20 cellular contexts compared by ENCODE assay signal in genomic region chr1:178323067-178323466, GRCh38.
"Had no signal": no experiment of that assay in that cellular context is flagged by ENCODE, and none has a peak within 500 bp of the region (broad histone marks: within the 10 kb centered on the region; RNA-seq: fewer than 3 reads in every experiment).

No MANE protein-coding gene starts in this region.

- H3K27ac ChIP-seq: ascending aorta, brain microvascular endothelial cell, coronary artery, left lung, upper lobe of right lung had no signal

- H3K36me3 Mint-ChIP-seq: activated CD8-positive, alpha-beta memory T cell treated with anti-CD3 and anti-CD28 coated beads, Interleukin-2, amount 10 ng/mL, durations not matched to agents 7 days and 5 days; activated naive CD4-positive, alpha-beta T cell treated with anti-CD3 and anti-CD28 coated beads, Interleukin-2, amount 50 U/mL, for 72 hours had no signal

- ATAC-seq: activated CD8-positive, alpha-beta memory T cell treated with anti-CD3 and anti-CD28 coated beads, Interleukin-2, amount 10 ng/mL, durations not matched to agents 7 days and 5 days; activated CD8-positive, alpha-beta T cell treated with anti-CD3 and anti-CD28 coated beads for 36 hours; left lung; naive thymus-derived CD8-positive, alpha-beta T cell; upper lobe of right lung had no signal

- H3K27me3 ChIP-seq: ascending aorta, brain microvascular endothelial cell, left lung, sigmoid colon, upper lobe of right lung had no signal

- H3K4me1 Mint-ChIP-seq: activated CD8-positive, alpha-beta memory T cell treated with anti-CD3 and anti-CD28 coated beads, Interleukin-2, amount 10 ng/mL, durations not matched to agents 7 days and 5 days; naive thymus-derived CD8-positive, alpha-beta T cell had no signal

- DNase-seq: activated CD4-positive, alpha-beta T cell treated with anti-CD3 and anti-CD28 coated beads for 48 hours; activated CD4-positive, CD25-positive, alpha-beta regulatory T cell; activated CD8-positive, alpha-beta memory T cell treated with anti-CD3 and anti-CD28 coated beads, Interleukin-2, amount 10 ng/mL, durations not matched to agents 7 days and 5 days; activated CD8-positive, alpha-beta T cell treated with anti-CD3 and anti-CD28 coated beads for 36 hours; activated T-cell treated with anti-CD3 and anti-CD28 coated beads for 4 hours; brain microvascular endothelial cell; foreskin fibroblast; left lung; naive thymus-derived CD8-positive, alpha-beta T cell; retina; sigmoid colon; stimulated activated CD4-positive, alpha-beta T cell treated with anti-CD3 and anti-CD28 coated beads, Interleukin-4, amount 100 ng/mL, for 1 hour; stimulated activated naive CD4-positive, alpha-beta T cell treated with Interleukin-2 at 50 U/mL for 16 hours; T1000; upper lobe of right lung had no signal

- H3K36me3 ChIP-seq: ascending aorta, brain microvascular endothelial cell, left lung, sigmoid colon, upper lobe of right lung had no signal

- H3K4me1 ChIP-seq: ascending aorta, left lung, upper lobe of right lung had no signal

- H3K4me3 Mint-ChIP-seq: activated CD8-positive, alpha-beta memory T cell treated with anti-CD3 and anti-CD28 coated beads, Interleukin-2, amount 10 ng/mL, durations not matched to agents 7 days and 5 days; activated CD8-positive, alpha-beta T cell treated with anti-CD3 and anti-CD28 coated beads for 36 hours; naive thymus-derived CD8-positive, alpha-beta T cell; T-helper 1 cell treated with Interleukin-12 subunit alpha and Interleukin-12 subunit beta and Interleukin-4 antibody, amounts not matched to agents 30 μg/mL and 1 μg/mL, for 36 hours had no signal

- H3K27ac Mint-ChIP-seq: activated CD8-positive, alpha-beta memory T cell treated with anti-CD3 and anti-CD28 coated beads, Interleukin-2, amount 10 ng/mL, durations not matched to agents 7 days and 5 days; activated CD8-positive, alpha-beta T cell treated with anti-CD3 and anti-CD28 coated beads for 36 hours; activated naive CD4-positive, alpha-beta T cell treated with anti-CD3 and anti-CD28 coated beads, Interleukin-2, amount 50 U/mL, for 72 hours; naive thymus-derived CD8-positive, alpha-beta T cell; T-helper 1 cell treated with Interleukin-12 subunit alpha and Interleukin-12 subunit beta and Interleukin-4 antibody, amounts not matched to agents 30 μg/mL and 1 μg/mL, for 36 hours had no signal

- H3K27me3 Mint-ChIP-seq: activated CD8-positive, alpha-beta memory T cell treated with anti-CD3 and anti-CD28 coated beads, Interleukin-2, amount 10 ng/mL, durations not matched to agents 7 days and 5 days had no signal

- H3K4me3 ChIP-seq: ascending aorta, coronary artery, left lung, sigmoid colon, upper lobe of right lung had no signal

- H3K9me3 ChIP-seq: ascending aorta, left lung, sigmoid colon, upper lobe of right lung had no signal

- H3K9me3 Mint-ChIP-seq: activated CD8-positive, alpha-beta T cell treated with anti-CD3 and anti-CD28 coated beads for 36 hours; activated naive CD4-positive, alpha-beta T cell treated with anti-CD3 and anti-CD28 coated beads, Interleukin-2, amount 50 U/mL, for 72 hours; mesothelial cell of epicardium; T-helper 1 cell treated with Interleukin-12 subunit alpha and Interleukin-12 subunit beta and Interleukin-4 antibody, amounts not matched to agents 30 μg/mL and 1 μg/mL, for 36 hours had no signal
